ENCODE assay signal across 33 cellular contexts in genomic region chr3:7960601-7961000, GRCh38.
DNase-seq lines count a peak whose midpoint lies in the region; ATAC-seq and TF ChIP-seq lines count a peak whose summit lies in the region.
"Had no signal": no experiment of that assay in that cellular context is flagged by ENCODE, and none has a peak within 500 bp of the region (broad histone marks: within the 10 kb centered on the region; RNA-seq: fewer than 3 reads in every experiment).

No MANE protein-coding gene starts in this region.

- H3K27ac ChIP-seq in GM23338 (ENCODE audit: low read depth) (no peak overlapping the region), H9 (ENCODE audit: insufficient read length, low read depth, low read length) (no peak overlapping the region), mesendoderm (ENCODE audit: low read depth, low read length) (no peak overlapping the region)
- H3K27ac ChIP-seq: 22Rv1; A549; BLaER1; BLaER1 treated with 17β-estradiol and CSF1 and Interleukin-3, amounts not matched to agents 10 nM and 100 nM; C4-2B had no signal

- H3K4ac ChIP-seq in H9 (ENCODE audit: low read depth, low read length) (no peak overlapping the region), mesendoderm (ENCODE audit: low read depth, low read length) (no peak overlapping the region)

- ATAC-seq in GM23338 = no peak
- ATAC-seq in activated CD4-positive, CD25-positive, alpha-beta regulatory T cell treated with anti-CD3 and anti-CD28 coated beads, Interleukin-2, amount 50 U/mL, for 24 hours = no peak
- no peak for ATAC-seq in Right ventricle myocardium superior (ENCODE audit: poor library complexity)
- ATAC-seq: A549; CD8-positive, alpha-beta T cell had no signal

- H4K8ac ChIP-seq in H9 (replicated peaks; ENCODE audit: insufficient read length, low read depth, low read length) = no peak overlapping the region
- H4K8ac ChIP-seq in mesendoderm (ENCODE audit: low read depth, low read length) = no peak overlapping the region

- H3K27me3 Mint-ChIP-seq in GM23338 (ENCODE audit: insufficient read depth, low read depth, poor library complexity) = peaks cover 5% of the 10 kb centered on the region
- no peaks in the 10 kb centered on the region for H3K27me3 Mint-ChIP-seq in H9 (ENCODE audit: low read depth)
- H3K27me3 Mint-ChIP-seq: B cell; CD4-positive, alpha-beta T cell; CD4-positive, CD25-positive, alpha-beta regulatory T cell had no signal

- H3K14ac ChIP-seq in H9 (ENCODE audit: insufficient read depth, low read length) = no peak overlapping the region

- no peak overlapping the region for H2BK15ac ChIP-seq in H9 (ENCODE audit: low read depth, low read length)
- no peak overlapping the region for H2BK15ac ChIP-seq in mesendoderm (replicated peaks; ENCODE audit: low read depth)

- no peak overlapping the region for H3K27ac Mint-ChIP-seq in GM23338
- H3K27ac Mint-ChIP-seq in H9 = no peak overlapping the region
- H3K27ac Mint-ChIP-seq: B cell; CD14-positive monocyte; CD4-positive, alpha-beta T cell; CD4-positive, CD25-positive, alpha-beta regulatory T cell; CD8-positive, alpha-beta memory T cell; CD8-positive, alpha-beta T cell had no signal

- no peak overlapping the region for H2BK20ac ChIP-seq in H9 (ENCODE audit: low read depth, low read length, poor library complexity, severe bottlenecking)

- H3K9me2 ChIP-seq in GM23338 (ENCODE audit: insufficient read depth) = peaks cover 18% of the 10 kb centered on the region

- WGBS in H9 (ENCODE audit: extremely low coverage, insufficient read length, low lambda C conversion rate) = no CpG with 5 or more reads among the region's 4 CpGs
- no CpG with 5 or more reads among the region's 4 CpGs for WGBS in mesendoderm (ENCODE audit: extremely low coverage, insufficient coverage, low lambda C conversion rate)

- DNase-seq in GM23338 (ENCODE audit: low spot score) (no peak), H9 (no peak), putamen (ENCODE audit: low spot score) (peak; percentile 35), mesendoderm (no peak), Right ventricle myocardium superior (no peak)
- DNase-seq: 8988T; ACHN; AML-193; BE2C; C1 segment of cervical spinal cord; Caco-2; Calu3; CD4-positive, alpha-beta memory T cell; CD4-positive, alpha-beta T cell; CD4-positive, CD25-positive, alpha-beta regulatory T cell; CD8-positive, alpha-beta memory T cell; CD8-positive, alpha-beta T cell; COR-L47; DMS 273 treated with DMSO at 0.1 percent for 48 hours; DMS153; DMS53; DMS79; DMS79 treated with DMSO at 0.1 percent for 48 hours; DND-41; EL had no signal

- no peaks in the 10 kb centered on the region for H3K9me3 ChIP-seq in H9 (ENCODE audit: control insufficient read depth, low read depth, low read length)
- H3K9me3 ChIP-seq: A549; BE2C; BLaER1; BLaER1 treated with 17β-estradiol and CSF1 and Interleukin-3, amounts not matched to agents 10 nM and 100 nM; Caco-2 had no signal

- H3K23ac ChIP-seq in H9 (ENCODE audit: insufficient read length, low read depth, low read length) (no peak overlapping the region), mesendoderm (ENCODE audit: low read length) (no peak overlapping the region)

- no peaks in the 10 kb centered on the region for H3K36me3 ChIP-seq in GM23338 (ENCODE audit: insufficient read depth)
- H3K36me3 ChIP-seq in mesendoderm (ENCODE audit: control insufficient read depth, insufficient read depth, low read length) = no peaks in the 10 kb centered on the region
- H3K36me3 ChIP-seq: BE2C; BLaER1; BLaER1 treated with 17β-estradiol and CSF1 and Interleukin-3, amounts not matched to agents 10 nM and 100 nM had no signal

- H2AK5ac ChIP-seq in H9 (ENCODE audit: insufficient read length, low read length) (no peak overlapping the region), mesendoderm (ENCODE audit: low read length) (no peak overlapping the region)

- no peak overlapping the region for H4K91ac ChIP-seq in H9 (ENCODE audit: insufficient read length, low read depth, low read length)

- no peaks in the 10 kb centered on the region; the same call in 2 of the 3 replicates for H3K9me3 Mint-ChIP-seq in GM23338
- peaks cover 0 to 2% of the 10 kb centered on the region in 2 experiments; a peak in 1 of 5 replicates for H3K9me3 Mint-ChIP-seq in H9
- H3K9me3 Mint-ChIP-seq: CD4-positive, alpha-beta T cell; CD8-positive, alpha-beta T cell had no signal

- H2AFZ ChIP-seq in GM23338 = peak overlapping the region; percentile 78; the same call in 1 of the 2 replicates
- H2AFZ ChIP-seq in H9 (ENCODE audit: low read length) = no peak overlapping the region

- H3K9ac ChIP-seq in H9 (ENCODE audit: extremely low read depth, insufficient read length, low read length) (no peak overlapping the region), mesendoderm (ENCODE audit: low read length) (no peak overlapping the region)
- H3K9ac ChIP-seq: BLaER1; BLaER1 treated with 17β-estradiol and CSF1 and Interleukin-3, amounts not matched to agents 10 nM and 100 nM had no signal

- H4K5ac ChIP-seq in H9 (ENCODE audit: insufficient read length, low read depth, low read length) = no peak overlapping the region
- no peak overlapping the region for H4K5ac ChIP-seq in mesendoderm (ENCODE audit: low read length)

- H3K79me2 ChIP-seq in GM23338 (replicated peaks; ENCODE audit: insufficient read depth) (no peaks in the 10 kb centered on the region), H9 (ENCODE audit: insufficient read depth, low read length) (no peaks in the 10 kb centered on the region), mesendoderm (ENCODE audit: control insufficient read depth, insufficient read depth, low read length) (no peaks in the 10 kb centered on the region)

- no peak overlapping the region for H3K4me3 ChIP-seq in GM23338
- no peak overlapping the region for H3K4me3 ChIP-seq in mesendoderm (ENCODE audit: low read length)
- H3K4me3 ChIP-seq: A549; BLaER1; BLaER1 treated with 17β-estradiol and CSF1 and Interleukin-3, amounts not matched to agents 10 nM and 100 nM had no signal

- H3K79me1 ChIP-seq in H9 (ENCODE audit: insufficient read depth, low read depth, low read length, poor library complexity, severe bottlenecking) (no peaks in the 10 kb centered on the region), mesendoderm (ENCODE audit: low read length) (no peaks in the 10 kb centered on the region)

- H3K23me2 ChIP-seq in H9 (ENCODE audit: insufficient read length, low read depth, low read length, poor library complexity, severe bottlenecking) = no peaks in the 10 kb centered on the region

- H2BK5ac ChIP-seq in H9 (ENCODE audit: insufficient read length, low read length) (no peak overlapping the region), mesendoderm (ENCODE audit: low read length) (no peak overlapping the region)

- no peak overlapping the region for H3K56ac ChIP-seq in H9 (ENCODE audit: insufficient read length, low read depth, low read length)
- H3K56ac ChIP-seq in mesendoderm (ENCODE audit: low read length) = no peak overlapping the region

- no peak overlapping the region for H3K4me2 ChIP-seq in GM23338
- no peak overlapping the region for H3K4me2 ChIP-seq in H9 (ENCODE audit: insufficient read depth, insufficient read length, low read length)
- no peak overlapping the region for H3K4me2 ChIP-seq in mesendoderm (ENCODE audit: low read length)
- H3K4me2 ChIP-seq: A549; BLaER1; BLaER1 treated with 17β-estradiol and CSF1 and Interleukin-3, amounts not matched to agents 10 nM and 100 nM had no signal

- peaks cover 14% of the 10 kb centered on the region; the same call in 2 of the 3 replicates for H3K4me1 Mint-ChIP-seq in GM23338
- H3K4me1 Mint-ChIP-seq in H9 = peaks cover 13 to 15% of the 10 kb centered on the region in 2 experiments; a peak in 3 of 4 replicates
- H3K4me1 Mint-ChIP-seq: B cell; CD14-positive monocyte; CD4-positive, alpha-beta memory T cell; CD8-positive, alpha-beta memory T cell had no signal

- TF ChIP-seq CTCF in GM23338 (conservative IDR thresholded peaks at IDR 0.05; ENCODE audit: low read depth in 2 of 2) = no peak
- no peak for TF ChIP-seq CTCF in H9 (conservative IDR thresholded peaks at IDR 0.05)

- no peak overlapping the region for H3K4me3 Mint-ChIP-seq in GM23338
- H3K4me3 Mint-ChIP-seq in H9 = no peak overlapping the region
- H3K4me3 Mint-ChIP-seq: B cell; CD14-positive monocyte; CD4-positive, alpha-beta memory T cell; CD4-positive, alpha-beta T cell; CD4-positive, CD25-positive, alpha-beta regulatory T cell; CD8-positive, alpha-beta memory T cell; CD8-positive, alpha-beta T cell had no signal

- intact Hi-C loops in Right ventricle myocardium superior (cut with DNase I) = no loop called here

- H3K18ac ChIP-seq in H9 (ENCODE audit: insufficient read length, low read depth, low read length) = no peak overlapping the region
- no peak overlapping the region for H3K18ac ChIP-seq in mesendoderm (ENCODE audit: low read length)

- H3K27me3 ChIP-seq in GM23338 (ENCODE audit: insufficient read depth) (no peaks in the 10 kb centered on the region), H9 (ENCODE audit: insufficient read depth, low read length) (no peaks in the 10 kb centered on the region), mesendoderm (ENCODE audit: insufficient read depth, low read length, poor library complexity) (no peaks in the 10 kb centered on the region)
- H3K27me3 ChIP-seq: BE2C; BLaER1; BLaER1 treated with 17β-estradiol and CSF1 and Interleukin-3, amounts not matched to agents 10 nM and 100 nM had no signal

- no peak overlapping the region for H3T11ph ChIP-seq in H9 (ENCODE audit: low read length)

- H4K20me1 ChIP-seq in GM23338 (replicated peaks; ENCODE audit: insufficient read depth) = no peaks in the 10 kb centered on the region
- H4K20me1 ChIP-seq in H9 (ENCODE audit: control insufficient read depth, insufficient read depth, insufficient read length) = no peaks in the 10 kb centered on the region
- H4K20me1 ChIP-seq: BLaER1; BLaER1 treated with 17β-estradiol and CSF1 and Interleukin-3, amounts not matched to agents 10 nM and 100 nM had no signal

- H3K36me3 Mint-ChIP-seq in GM23338 (ENCODE audit: low read depth) (no peaks in the 10 kb centered on the region), H9 (ENCODE audit: insufficient read depth in 1 of 3, low read depth in 3 of 3) (no peaks in the 10 kb centered on the region; a peak in 1 of 7 replicates)
- H3K36me3 Mint-ChIP-seq: CD14-positive monocyte; CD4-positive, CD25-positive, alpha-beta regulatory T cell; CD8-positive, alpha-beta memory T cell; CD8-positive, alpha-beta T cell had no signal

- H3F3A ChIP-seq in GM23338 (replicated peaks; ENCODE audit: low read depth) = no peaks in the 10 kb centered on the region

- H2BK120ac ChIP-seq in H9 (ENCODE audit: low read depth, low read length, poor library complexity, severe bottlenecking) = peak overlapping the region; percentile 26
- H2BK120ac ChIP-seq in mesendoderm (ENCODE audit: low read depth, low read length) = no peak overlapping the region

- H3K4me1 ChIP-seq in GM23338 (ENCODE audit: insufficient read depth) = peaks cover 3% of the 10 kb centered on the region; the same call in 1 of the 2 replicates
- H3K4me1 ChIP-seq in H9 (ENCODE audit: insufficient read depth, low read length) = no peaks in the 10 kb centered on the region
- no peaks in the 10 kb centered on the region for H3K4me1 ChIP-seq in mesendoderm (ENCODE audit: control insufficient read depth, low read depth, low read length)
- H3K4me1 ChIP-seq: A549, BE2C, Caco-2 had no signal

- H2BK12ac ChIP-seq in H9 (ENCODE audit: insufficient read length, low read depth, low read length) = no peak overlapping the region
